10 cellular contexts compared by ENCODE assay signal in the genomic region with DNA sequence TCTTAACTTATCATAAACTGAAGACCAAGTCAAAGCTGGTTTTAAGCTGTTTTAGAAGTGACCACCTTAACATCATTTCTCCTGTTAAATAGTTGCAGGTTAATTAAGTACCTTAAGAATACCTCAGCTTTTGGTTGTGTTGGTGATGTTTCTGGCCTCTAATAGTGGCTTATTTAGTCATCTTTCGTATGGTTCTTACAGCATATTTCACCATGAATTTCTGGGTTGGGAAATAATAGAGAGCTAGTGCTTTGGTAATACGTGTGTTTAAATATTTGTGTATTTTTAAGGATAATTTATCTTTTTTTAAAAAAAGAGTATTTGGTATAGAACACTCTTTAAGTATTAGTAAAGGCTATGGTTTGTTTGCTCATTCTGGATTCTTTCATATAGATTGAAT. TPM values are rescaled to one million over a fixed set of nuclear protein-coding genes. Genes with fewer than 3 reads are reported as not detected.
DNase-seq lines count a peak whose midpoint lies in the region; FAIRE-seq and TF ChIP-seq lines count a peak whose summit lies in the region.
"Had no signal": no experiment of that assay in that cellular context is flagged by ENCODE, and none has a peak within 500 bp of the region (broad histone marks: within the 10 kb centered on the region; RNA-seq: fewer than 3 reads in every experiment).

No MANE protein-coding gene starts in this region.

- TF ChIP-seq POLR2A in Peyer's patch (IDR thresholded peaks at IDR 0.05) (no peak), endothelial cell of umbilical vein (IDR thresholded peaks at IDR 0.05; ENCODE audit: low read depth, low read length) (no peak)

- peaks cover 17% of the 10 kb centered on the region for H3F3A ChIP-seq in DOHH2 (ENCODE audit: control insufficient read depth, insufficient read depth)

- CTCF ChIA-PET in endothelial cell of umbilical vein (lab: Charles Lee) = interaction anchor here (0.9 to 2.3 kb wide), 6 partner anchors 12 to 212 kb away, joined by 3 to 13 read pairs (median 4); no protein-coding TSS in a partner anchor

- no peaks in the 10 kb centered on the region for H3K9me2 ChIP-seq in DOHH2 (replicated peaks; ENCODE audit: control insufficient read depth, low read length)

- H3K9ac ChIP-seq in endothelial cell of umbilical vein (replicated peaks; ENCODE audit: extremely low read depth, insufficient read depth, low read length) = no peak overlapping the region

- peak overlapping the region; percentile 75 for H3K27ac ChIP-seq in DOHH2 (ENCODE audit: low read depth, low read length)
- H3K27ac ChIP-seq in Peyer's patch = peak overlapping the region; percentile 86 to 93 (median 93)
- peak overlapping the region; percentile 6 for H3K27ac ChIP-seq in endothelial cell of umbilical vein (ENCODE audit: insufficient read depth, low read depth, low read length)
- H3K27ac ChIP-seq: RWPE1 had no signal

- FAIRE-seq in endothelial cell of umbilical vein (lab: Jason Lieb, UNC) = no peak
- FAIRE-seq: colon had no signal

- no peak overlapping the region for H2AFZ ChIP-seq in endothelial cell of umbilical vein (ENCODE audit: low read depth, low read length)

- TF ChIP-seq CTCF in DOHH2 (IDR thresholded peaks at IDR 0.05; ENCODE audit: low read depth, low read length, poor library complexity, severe bottlenecking) (no peak), Peyer's patch (IDR thresholded peaks at IDR 0.05) (no peak), endothelial cell of umbilical vein (IDR thresholded peaks at IDR 0.05; ENCODE audit: extremely low read depth in 1 of 2, insufficient read depth in 1 of 2, low read depth in 1 of 2, low read length in 2 of 2) (no peak), retinal pigment epithelial cell (conservative IDR thresholded peaks at IDR 0.05; ENCODE audit: low read depth, low read length) (no peak)

- dilution Hi-C loops in endothelial cell of umbilical vein (cut with MboI; ENCODE audit: extremely low pct_ligation_motif_present, low sequenced_read_pairs) = no loop called here

- peaks cover 66% of the 10 kb centered on the region for H3K79me2 ChIP-seq in DOHH2 (ENCODE audit: control insufficient read depth, low read length)
- H3K79me2 ChIP-seq in endothelial cell of umbilical vein (ENCODE audit: control insufficient read depth, insufficient read depth, low read length) = peaks cover 65% of the 10 kb centered on the region

- H3K9me3 ChIP-seq in DOHH2 (ENCODE audit: control insufficient read depth, insufficient read depth, low read length) (no peaks in the 10 kb centered on the region), Peyer's patch (no peaks in the 10 kb centered on the region), endothelial cell of umbilical vein (replicated peaks; ENCODE audit: control insufficient read depth, insufficient read depth, low read length) (no peaks in the 10 kb centered on the region)

- H3K36me3 ChIP-seq in DOHH2 (ENCODE audit: control insufficient read depth, low read length) = peaks cover 5% of the 10 kb centered on the region
- H3K36me3 ChIP-seq in Peyer's patch = no peaks in the 10 kb centered on the region
- H3K36me3 ChIP-seq in endothelial cell of umbilical vein (ENCODE audit: control insufficient read depth in 2 of 2, extremely low read depth in 1 of 2, insufficient read depth in 2 of 2, low read length in 2 of 2) = no peaks in the 10 kb centered on the region

- H3K27me3 ChIP-seq in DOHH2 (ENCODE audit: control insufficient read depth, low read length) = peaks cover 4% of the 10 kb centered on the region
- H3K27me3 ChIP-seq in Peyer's patch = no peaks in the 10 kb centered on the region
- no peaks in the 10 kb centered on the region for H3K27me3 ChIP-seq in endothelial cell of umbilical vein (ENCODE audit: control insufficient read depth in 2 of 2, insufficient read depth in 2 of 2, low read length in 2 of 2)

- intact Hi-C loops in endothelial cell of umbilical vein (cut with micrococcal nuclease) = loop anchor here (1.0 to 2.0 kb wide), 2 partner anchors 22 to 42 kb away; no protein-coding TSS in a partner anchor

- POLR2A ChIA-PET in endothelial cell of umbilical vein (lab: Charles Lee) = no interaction called here

- H3K4me3 ChIP-seq in DOHH2 (ENCODE audit: low read length) (peak overlapping the region; percentile 89), Peyer's patch (peak overlapping the region; percentile 66 to 96 (median 76)), endothelial cell of umbilical vein (replicated peaks in 1 of 3; ENCODE audit: insufficient read depth in 1 of 3, low read depth in 1 of 3, low read length in 3 of 3) (peak overlapping the region in 1 of 3 experiments; percentile 88), retinal pigment epithelial cell (ENCODE audit: low read length) (peak overlapping the region; percentile 88)

- no peak for DNase-seq in Peyer's patch
- DNase-seq in endothelial cell of umbilical vein (ENCODE audit: low read depth, low spot score) = no peak
- no peak for DNase-seq in retinal pigment epithelial cell (ENCODE audit: low read depth)
- no peak for DNase-seq in effector CD4-positive, alpha-beta T cell
- DNase-seq in NCI-H146 treated with DMSO at 0.1 percent for 48 hours (lab: John Stamatoyannopoulos, UW; ENCODE audit: unreplicated experiment) = no peak
- no peak for DNase-seq in NCI-H1436 (lab: John Stamatoyannopoulos, UW)
- no peak for DNase-seq in HuH-7 (ENCODE audit: low spot score)

- no TSS peak for BruUV-seq in endothelial cell of umbilical vein (replicated peaks; lab: Mats Ljungman, UMichigan)

- H3K4me2 ChIP-seq in DOHH2 (ENCODE audit: low read length) (peak overlapping the region; percentile 94), endothelial cell of umbilical vein (ENCODE audit: insufficient read depth, low read length) (peak overlapping the region; percentile 94)

- H4K20me1 ChIP-seq in DOHH2 (ENCODE audit: control insufficient read depth, insufficient read depth, low read depth, low read length) (no peaks in the 10 kb centered on the region), endothelial cell of umbilical vein (replicated peaks; ENCODE audit: control insufficient read depth, extremely low read depth, insufficient read depth, low read length) (peaks cover 2% of the 10 kb centered on the region)

- H3K4me1 ChIP-seq in DOHH2 (ENCODE audit: control insufficient read depth, low read length) = peaks cover 71% of the 10 kb centered on the region
- H3K4me1 ChIP-seq in Peyer's patch = peaks cover 0 to 42% (median 19%) of the 10 kb centered on the region in 4 donors
- peaks cover 34% of the 10 kb centered on the region for H3K4me1 ChIP-seq in endothelial cell of umbilical vein (ENCODE audit: control insufficient read depth, extremely low read depth, insufficient read depth, low read length)

- H3K9me1 ChIP-seq in endothelial cell of umbilical vein (replicated peaks; ENCODE audit: control insufficient read depth, extremely low read depth, insufficient read depth, low read length) = no peaks in the 10 kb centered on the region

TF ChIP-seq in endothelial cell of umbilical vein, 7 proteins besides CTCF, POLR2A, EP300 and RAD21:
- TF ChIP-seq GATA2 (IDR thresholded peaks at IDR 0.05; ENCODE audit: insufficient read depth, insufficient read length, low read depth, low read length) (no peak), JUN (IDR thresholded peaks at IDR 0.05; ENCODE audit: borderline replicate concordance, insufficient read depth, insufficient read length, low read depth) (no peak), EZH2 (IDR thresholded peaks at IDR 0.05; ENCODE audit: borderline replicate concordance, low read depth, low read length, severe bottlenecking) (no peak), MAX (IDR thresholded peaks at IDR 0.05; ENCODE audit: insufficient read depth, insufficient read length) (no peak), FOS (IDR thresholded peaks at IDR 0.05; ENCODE audit: borderline replicate concordance, insufficient read depth, low read length) (no peak), MYC (IDR thresholded peaks at IDR 0.05; ENCODE audit: low read depth, low read length) (no peak), POLR2AphosphoS5 (IDR thresholded peaks at IDR 0.05; ENCODE audit: insufficient read depth, low read depth, low read length) (no peak)
TF ChIP-seq in endothelial cell of umbilical vein: peak in this region for 0.

RNA-seq across cellular contexts. Expression of gene RAB8B, which starts 1.6 kb away (rescaled TPM):
- total RNA-seq in Peyer's patch (10 to 100 TPM; 11.7 to 35.5 (median 25.3) TPM), endothelial cell of umbilical vein (50.3 and 52.5 TPM in 2 replicates)
- polyA plus RNA-seq in endothelial cell of umbilical vein = 7.5 and 10.4 TPM in 2 replicates
- polyA plus RNA-seq in endothelial cell of umbilical vein (2011; cell fraction: cytosol; rRNA removed) = 16.2 and 17.8 TPM in 2 replicates
- polyA plus RNA-seq in endothelial cell of umbilical vein (2011; cell fraction: nucleus; rRNA removed) = 16.0 and 23.7 TPM in 2 replicates
- 38.0 and 52.8 TPM in 2 replicates for polyA plus RNA-seq in endothelial cell of umbilical vein (2012)
- 31.1 and 38.5 TPM in 2 replicates for polyA minus RNA-seq in endothelial cell of umbilical vein
- 30.1 TPM for polyA minus RNA-seq in endothelial cell of umbilical vein (2011; cell fraction: cytosol; rRNA and poly(A)+ RNA removed)
- 11.3 and 19.3 TPM in 2 replicates for polyA minus RNA-seq in endothelial cell of umbilical vein (2011; cell fraction: nucleus; rRNA and poly(A)+ RNA removed)

RNA-seq across cellular contexts. Expression of gene RPS27L, which starts 33.7 kb away (rescaled TPM):
- 100 to 1,000 TPM in 2 of 4 donors, 10 to 100 TPM in 2; 78.4 to 226 (median 110) TPM for total RNA-seq in Peyer's patch
- total RNA-seq in endothelial cell of umbilical vein = 338 and 345 TPM in 2 replicates
- 163 and 170 TPM in 2 replicates for polyA plus RNA-seq in endothelial cell of umbilical vein
- polyA plus RNA-seq in endothelial cell of umbilical vein (2011; cell fraction: cytosol; rRNA removed) = 317 and 375 TPM in 2 replicates
- 139 and 168 TPM in 2 replicates for polyA plus RNA-seq in endothelial cell of umbilical vein (2011; cell fraction: nucleus; rRNA removed)
- 568 and 822 TPM in 2 replicates for polyA plus RNA-seq in endothelial cell of umbilical vein (2012)
- 43.9 and 45.6 TPM in 2 replicates for polyA minus RNA-seq in endothelial cell of umbilical vein
- polyA minus RNA-seq in endothelial cell of umbilical vein (2011; cell fraction: cytosol; rRNA and poly(A)+ RNA removed) = 27.0 TPM
- polyA minus RNA-seq in endothelial cell of umbilical vein (2011; cell fraction: nucleus; rRNA and poly(A)+ RNA removed) = 50.2 and 65.0 TPM in 2 replicates

Comparison
In these comparisons a context has a peak if more than half of its experiments do, and no peak if none do; other contexts are left out.
1. H3K27ac ChIP-seq: peak in every context shown above with its lines; median percentile 93 in Peyer's patch; 75 in DOHH2; 6 in endothelial cell of umbilical vein.